17 cellular contexts compared by ENCODE assay signal in the genomic region with DNA sequence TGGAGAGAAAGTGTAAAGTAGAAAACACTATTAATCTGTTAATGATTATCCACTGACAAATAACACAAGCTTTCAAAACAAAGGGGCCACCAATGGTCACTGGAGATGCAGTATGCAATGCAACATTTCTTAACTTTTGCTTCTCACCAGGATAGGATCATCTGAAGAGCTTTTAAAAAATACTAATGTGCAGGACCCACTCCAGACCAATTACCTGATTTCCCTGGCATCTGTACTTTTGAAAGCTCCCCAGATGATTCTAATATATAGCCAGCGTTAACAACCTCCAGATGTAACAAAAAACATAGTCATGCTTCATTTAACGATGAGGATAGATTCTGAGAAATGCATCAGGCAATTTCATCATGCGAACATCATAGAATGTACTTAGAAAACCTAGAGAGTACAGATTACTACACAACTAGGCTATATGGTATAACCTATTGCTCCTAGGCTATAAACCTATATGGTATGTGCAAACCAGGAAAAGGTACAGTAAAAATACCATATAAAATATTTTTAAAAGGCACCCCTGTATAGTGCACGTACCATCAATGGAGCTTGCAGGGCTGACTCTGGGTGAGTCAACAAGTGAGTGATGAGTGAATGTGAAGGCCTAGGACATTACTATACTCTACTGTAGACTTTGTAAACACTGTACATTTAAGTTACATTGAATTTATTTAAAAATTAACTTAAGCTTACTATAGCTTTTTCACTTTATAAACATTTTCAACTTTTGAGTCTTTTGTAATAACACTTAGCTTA.
DNase-seq lines count a peak whose midpoint lies in the region; ATAC-seq and TF ChIP-seq lines count a peak whose summit lies in the region.
"Had no signal": no experiment of that assay in that cellular context is flagged by ENCODE, and none has a peak within 500 bp of the region (broad histone marks: within the 10 kb centered on the region; RNA-seq: fewer than 3 reads in every experiment).

No MANE protein-coding gene starts in this region.

- in situ Hi-C loops in astrocyte of the spinal cord (cut with HindIII; ENCODE audit: low sequenced_read_pairs): no loop called here

- H3K79me2 ChIP-seq in trophoblast cell (ENCODE audit: control insufficient read depth, insufficient read depth, low read length, poor library complexity): peaks cover 2% of the 10 kb centered on the region

- H3K9ac ChIP-seq in trophoblast cell (ENCODE audit: low read length): no peak overlapping the region
- H3K9ac ChIP-seq: BLaER1 treated with 17β-estradiol and CSF1 and Interleukin-3, amounts not matched to agents 10 nM and 100 nM; parathyroid adenoma had no signal

- no CpG with 5 or more reads among the region's 4 CpGs for whole genome bisulfite sequencing in trophoblast cell (ENCODE audit: extremely low coverage, insufficient coverage, insufficient read length)

- H3K27ac ChIP-seq in trophoblast cell (ENCODE audit: low read depth, low read length): no peak overlapping the region
- H3K27ac ChIP-seq: BLaER1 treated with 17β-estradiol and CSF1 and Interleukin-3, amounts not matched to agents 10 nM and 100 nM; parathyroid adenoma had no signal

- ATAC-seq in left colon (peak; percentile 77), Right ventricle myocardium superior (ENCODE audit: poor library complexity) (no peak)
- ATAC-seq: activated naive CD8-positive, alpha-beta T cell treated with anti-CD3 and anti-CD28 coated beads, Interleukin-2, amount 50 U/mL, for 24 hours; GM12878; left cardiac atrium; stimulated activated naive CD8-positive, alpha-beta T cell treated with anti-CD3 and anti-CD28 coated beads, Interleukin-15, Interleukin-2, amounts not matched to agents 100 U/mL and 50 U/mL, for 24 hours had no signal

- H3K4me2 ChIP-seq in trophoblast cell (ENCODE audit: low read length): no peak overlapping the region
- H3K4me2 ChIP-seq: BLaER1 treated with 17β-estradiol and CSF1 and Interleukin-3, amounts not matched to agents 10 nM and 100 nM had no signal

- H3K27me3 ChIP-seq in trophoblast cell (ENCODE audit: insufficient read depth, low read length): no peaks in the 10 kb centered on the region
- H3K27me3 ChIP-seq: BLaER1 treated with 17β-estradiol and CSF1 and Interleukin-3, amounts not matched to agents 10 nM and 100 nM had no signal

- no peak overlapping the region for H2BK12ac ChIP-seq in trophoblast cell (ENCODE audit: low read length)

- H3K9me3 ChIP-seq in trophoblast cell (ENCODE audit: insufficient read depth, low read depth, low read length): no peaks in the 10 kb centered on the region

- H4K91ac ChIP-seq in trophoblast cell (ENCODE audit: low read depth, low read length): no peak overlapping the region

- H3K14ac ChIP-seq in trophoblast cell (ENCODE audit: low read length): no peak overlapping the region

- no peaks in the 10 kb centered on the region for H3K79me1 ChIP-seq in trophoblast cell (ENCODE audit: low read length)

- H2BK5ac ChIP-seq in trophoblast cell (ENCODE audit: low read depth, low read length, poor library complexity): no peak overlapping the region

- H3K36me3 ChIP-seq in trophoblast cell (ENCODE audit: control insufficient read depth in 1 of 2, insufficient read depth in 2 of 2, low read length in 2 of 2): no peaks in the 10 kb centered on the region

- H4K12ac ChIP-seq in trophoblast cell (ENCODE audit: low read depth, low read length): no peak overlapping the region

- H2AK5ac ChIP-seq in trophoblast cell (ENCODE audit: low read length): no peak overlapping the region

- DNase-seq in DMS79 treated with DMSO at 0.1 percent for 48 hours (lab: John Stamatoyannopoulos, UW): peak; percentile 34
- DNase-seq in LHCN-M2 (ENCODE audit: low read depth): peak; percentile 64
- peak; percentile 58 for DNase-seq in astrocyte of the spinal cord (ENCODE audit: low read depth, low spot score)
- DNase-seq in left colon: no peak
- DNase-seq in Right ventricle myocardium superior: no peak
- DNase-seq in OCI-M2 (lab: John Stamatoyannopoulos, UW; ENCODE audit: unreplicated experiment): no peak
- DNase-seq in trophoblast cell: no peak
- DNase-seq in posterior cingulate gyrus: no peak
- DNase-seq: activated CD4-positive, alpha-beta T cell treated with anti-CD3 and anti-CD28 coated beads, Interleukin-2, amount 50 U/mL, for 48 hours; activated naive CD8-positive, alpha-beta T cell treated with anti-CD3 and anti-CD28 coated beads, Interleukin-2, amount 50 U/mL, for 24 hours; left cardiac atrium; NCI-H2081; NK-92 treated with Interleukin-12 subunit alpha and Interleukin-12 subunit beta, amount 100 ng/mL, for 24 hours; stimulated activated naive CD8-positive, alpha-beta T cell treated with anti-CD3 and anti-CD28 coated beads, Interleukin-15, Interleukin-2, amounts not matched to agents 100 U/mL and 50 U/mL, for 24 hours had no signal

- H3K4me3 ChIP-seq in astrocyte of the spinal cord (ENCODE audit: low read depth, low read length) (no peak overlapping the region), trophoblast cell (ENCODE audit: low read depth, low read length) (no peak overlapping the region)
- H3K4me3 ChIP-seq: BLaER1 treated with 17β-estradiol and CSF1 and Interleukin-3, amounts not matched to agents 10 nM and 100 nM; GM12878 had no signal

- no peak overlapping the region for H3K23ac ChIP-seq in trophoblast cell (ENCODE audit: low read length)

- no peaks in the 10 kb centered on the region for H3K4me1 ChIP-seq in trophoblast cell (ENCODE audit: control insufficient read depth in 1 of 2, insufficient read depth in 2 of 2, low read length in 2 of 2)
- H3K4me1 ChIP-seq: BLaER1 treated with 17β-estradiol and CSF1 and Interleukin-3, amounts not matched to agents 10 nM and 100 nM; parathyroid adenoma had no signal

- no peak overlapping the region for H3K18ac ChIP-seq in trophoblast cell (ENCODE audit: low read length)

- no peak overlapping the region for H3K4ac ChIP-seq in trophoblast cell (ENCODE audit: low read depth, low read length)

- H4K8ac ChIP-seq in trophoblast cell (ENCODE audit: low read depth, low read length): no peak overlapping the region

- no peak for TF ChIP-seq CTCF in astrocyte of the spinal cord (IDR thresholded peaks at IDR 0.05; ENCODE audit: low read depth, low read length)

- intact Hi-C loops in left colon (cut with DNase I, micrococcal nuclease): no loop called here
- intact Hi-C loops in Right ventricle myocardium superior (cut with DNase I): no loop called here
- intact Hi-C loops in posterior cingulate gyrus (cut with DNase I): no loop called here

- H2AFZ ChIP-seq in trophoblast cell (ENCODE audit: insufficient read depth, low read length, poor library complexity): no peak overlapping the region
- H2AFZ ChIP-seq: parathyroid adenoma had no signal

- H2BK120ac ChIP-seq in trophoblast cell (ENCODE audit: insufficient read depth, low read length, poor library complexity): no peak overlapping the region

Comparison
In these comparisons a context has a peak if more than half of its experiments do, and no peak if none do; other contexts are left out.
1. DNase-seq: peak in DMS79 treated with DMSO at 0.1 percent for 48 hours (single experiment), LHCN-M2 (single experiment) and astrocyte of the spinal cord (single experiment); none in left colon (0 of 2), Right ventricle myocardium superior (single experiment), OCI-M2 (single experiment), trophoblast cell (0 of 2) and posterior cingulate gyrus (0 of 10).